ENCODE assay signal across 9 cellular contexts in the genomic region with DNA sequence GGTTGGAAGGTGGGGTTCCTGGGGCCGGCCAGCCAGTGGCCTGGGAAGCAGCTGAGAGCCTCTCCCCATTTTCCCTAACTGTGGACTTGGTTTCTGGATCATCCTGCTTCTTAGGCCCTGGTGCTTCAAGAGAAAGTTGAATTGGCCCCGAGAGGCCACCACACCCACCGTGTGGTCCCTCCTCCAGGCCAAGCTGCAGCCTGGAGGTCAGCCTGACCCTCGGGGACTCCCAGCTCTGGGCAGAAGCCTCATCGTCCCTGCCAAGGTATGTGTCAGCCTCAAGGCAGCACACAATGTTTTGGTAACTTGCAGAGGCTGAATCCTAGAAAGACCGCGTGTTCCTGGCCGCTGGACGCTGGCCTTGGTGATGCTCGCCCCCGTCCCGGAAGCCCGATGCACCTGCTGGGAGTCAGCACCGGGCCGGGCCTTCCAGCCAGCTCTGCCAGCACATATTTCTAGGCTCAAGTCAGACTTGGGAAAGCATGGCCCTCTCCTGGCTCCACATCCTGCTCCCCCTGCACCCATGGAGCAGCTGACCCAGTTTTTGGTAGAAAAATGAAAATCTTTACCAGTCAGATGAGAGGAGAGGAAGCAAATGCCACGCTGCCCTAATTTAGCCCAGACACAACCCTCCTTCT.
DNase-seq lines count a peak whose midpoint lies in the region; ATAC-seq, FAIRE-seq and TF ChIP-seq lines count a peak whose summit lies in the region.
"Had no signal": no experiment of that assay in that cellular context is flagged by ENCODE, and none has a peak within 500 bp of the region (broad histone marks: within the 10 kb centered on the region; RNA-seq: fewer than 3 reads in every experiment).

No MANE protein-coding gene starts in this region.

- no peaks in the 10 kb centered on the region for H3K9me3 Mint-ChIP-seq in naive B cell

- H3K4me1 ChIP-seq in A549 (peaks cover 38% of the 10 kb centered on the region), duodenal mucosa (ENCODE audit: control insufficient read depth in 1 of 2, insufficient read depth in 2 of 2, low read length in 2 of 2) (peaks cover 18 to 19% of the 10 kb centered on the region in 2 donors)

- POLR2A ChIA-PET in A549 (lab: Yijun Ruan, JAX), result interaction anchor here (2.0 kb wide), 1 partner anchor 20 kb away, joined by 13 read pairs; no protein-coding TSS in a partner anchor

- no peaks in the 10 kb centered on the region for H3K9me3 ChIP-seq in A549
- H3K9me3 ChIP-seq in duodenal mucosa (ENCODE audit: control insufficient read depth in 1 of 2, low read length in 2 of 2), result no peaks in the 10 kb centered on the region

- no peaks in the 10 kb centered on the region for H3K27me3 ChIP-seq in duodenal mucosa (ENCODE audit: control insufficient read depth in 1 of 2, insufficient read depth in 2 of 2, low read length in 2 of 2)

- no peak for TF ChIP-seq CTCF in A549 (IDR thresholded peaks at IDR 0.05)

- peak overlapping the region; percentile 71 to 82 for H3K27ac ChIP-seq in A549
- H3K27ac ChIP-seq in duodenal mucosa (ENCODE audit: low read depth, low read length), result peak overlapping the region; percentile 44

- H3K36me3 ChIP-seq in duodenal mucosa (ENCODE audit: control insufficient read depth in 1 of 2, insufficient read depth in 2 of 2, low read length in 2 of 2), result no peaks in the 10 kb centered on the region

- peak overlapping the region in 1 of 6 donors; percentile 24 for H3K27ac Mint-ChIP-seq in naive B cell

- FAIRE-seq in A549 (lab: Jason Lieb, UNC), result no peak
- FAIRE-seq: islet of Langerhans had no signal

- peaks cover 24 to 30% (median 27%) of the 10 kb centered on the region in 3 donors for H3K4me1 Mint-ChIP-seq in naive B cell

- H3K9ac ChIP-seq in duodenal mucosa (ENCODE audit: low read depth in 1 of 2, low read length in 2 of 2), result no peak overlapping the region

- TF ChIP-seq EP300 in A549 (IDR thresholded peaks at IDR 0.05), result no peak

- H3K4me3 Mint-ChIP-seq in naive B cell, result peak overlapping the region in 5 of 8 donors; percentile 15 to 90 (median 82)

- H3K36me3 Mint-ChIP-seq in naive B cell, result no peaks in the 10 kb centered on the region

- H3K27me3 Mint-ChIP-seq in naive B cell, result peaks cover 0 to 11% (median 4%) of the 10 kb centered on the region in 3 donors

- TF ChIP-seq RAD21 in A549 (conservative IDR thresholded peaks at IDR 0.05 in 1 of 2, IDR thresholded peaks at IDR 0.05 in 1 of 2), result no peak

- no peak for DNase-seq in A549 (ENCODE audit: low read depth in 1 of 2, low spot score in 1 of 2)
- peak; percentile 66 for DNase-seq in M059J (ENCODE audit: low read depth)
- no peak for DNase-seq in naive B cell
- DNase-seq in activated CD4-positive, CD25-positive, alpha-beta regulatory T cell (lab: John Stamatoyannopoulos, UW), result no peak
- DNase-seq in DMS53 treated with DMSO at 0.1 percent for 48 hours (lab: John Stamatoyannopoulos, UW; ENCODE audit: unreplicated experiment), result no peak

- ATAC-seq in A549, result peak; percentile 35 to 57; a peak in 5 of 6 replicates
- ATAC-seq in naive B cell (ENCODE audit: low read depth in 2 of 2), result no peak
- no peak for ATAC-seq in HG03432 (IDR thresholded peaks at IDR 0.05; ENCODE audit: unreplicated experiment)
- no peak for ATAC-seq in GM18867 (IDR thresholded peaks at IDR 0.05; ENCODE audit: unreplicated experiment)

- CTCF ChIA-PET in A549 (lab: Yijun Ruan, JAX), result interaction anchor here (0.5 to 4.4 kb wide), 12 partner anchors 9 to 254 kb away, joined by 3 to 34 read pairs (median 3); partner anchors contain the start of gene SPRED2

- H3K4me2 ChIP-seq in A549, result peak overlapping the region; percentile 70

- no peak for TF ChIP-seq POLR2A in A549 (IDR thresholded peaks at IDR 0.05; ENCODE audit: low read length)

- 56% methylated on average over 16 of the region's 16 CpGs for WGBS in A549 (ENCODE audit: missing lambda C conversion rate)

- H3K4me3 ChIP-seq in A549, result no peak overlapping the region
- H3K4me3 ChIP-seq in duodenal mucosa (ENCODE audit: low read depth in 1 of 2, low read length in 2 of 2), result no peak overlapping the region

TF ChIP-seq in A549, 52 proteins besides CTCF, POLR2A, EP300 and RAD21:
- TF ChIP-seq CHD4 (IDR thresholded peaks at IDR 0.05; ENCODE audit: borderline replicate concordance) (no peak), PHF8 (IDR thresholded peaks at IDR 0.05; ENCODE audit: borderline replicate concordance, low read depth) (no peak), RCOR1 (IDR thresholded peaks at IDR 0.05; ENCODE audit: low read depth, low read length) (no peak), GATA3 (IDR thresholded peaks at IDR 0.05; ENCODE audit: borderline replicate concordance) (no peak), HDAC2 (IDR thresholded peaks at IDR 0.05) (no peak), FOSB (CRISPR knock-in tag; IDR thresholded peaks at IDR 0.05) (no peak), HEYL (CRISPR knock-in tag; IDR thresholded peaks at IDR 0.05) (no peak), ZC3H11A (IDR thresholded peaks at IDR 0.05) (no peak), ZSCAN20 (CRISPR knock-in tag; IDR thresholded peaks at IDR 0.05) (no peak), NFE2L2 (conservative IDR thresholded peaks at IDR 0.05; ENCODE audit: low read length) (no peak), SREBF2 (IDR thresholded peaks at IDR 0.05) (no peak), FOSL2 (IDR thresholded peaks at IDR 0.05) (no peak), FOSL2 (CRISPR knock-in tag; IDR thresholded peaks at IDR 0.05) (no peak), POLR2AphosphoS2 (conservative IDR thresholded peaks at IDR 0.05; ENCODE audit: low read length) (no peak), BHLHE40 (IDR thresholded peaks at IDR 0.05; ENCODE audit: low read depth, low read length) (no peak), CEBPB (IDR thresholded peaks at IDR 0.05) (no peak), HOXA7 (CRISPR knock-in tag; IDR thresholded peaks at IDR 0.05) (no peak), ZFP36 (IDR thresholded peaks at IDR 0.05; ENCODE audit: borderline replicate concordance, partially characterized antibody) (no peak), HOXB13 (CRISPR knock-in tag; IDR thresholded peaks at IDR 0.05; ENCODE audit: low read depth) (no peak)
- TF ChIP-seq, protein P1, sequence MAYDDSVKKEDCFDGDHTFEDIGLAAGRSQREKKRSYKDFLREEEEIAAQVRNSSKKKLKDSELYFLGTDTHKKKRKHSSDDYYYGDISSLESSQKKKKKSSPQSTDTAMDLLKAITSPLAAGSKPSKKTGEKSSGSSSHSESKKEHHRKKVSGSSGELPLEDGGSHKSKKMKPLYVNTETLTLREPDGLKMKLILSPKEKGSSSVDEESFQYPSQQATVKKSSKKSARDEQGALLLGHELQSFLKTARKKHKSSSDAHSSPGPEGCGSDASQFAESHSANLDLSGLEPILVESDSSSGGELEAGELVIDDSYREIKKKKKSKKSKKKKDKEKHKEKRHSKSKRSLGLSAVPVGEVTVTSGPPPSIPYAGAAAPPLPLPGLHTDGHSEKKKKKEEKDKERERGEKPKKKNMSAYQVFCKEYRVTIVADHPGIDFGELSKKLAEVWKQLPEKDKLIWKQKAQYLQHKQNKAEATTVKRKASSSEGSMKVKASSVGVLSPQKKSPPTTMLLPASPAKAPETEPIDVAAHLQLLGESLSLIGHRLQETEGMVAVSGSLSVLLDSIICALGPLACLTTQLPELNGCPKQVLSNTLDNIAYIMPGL (CRISPR knock-in tag; IDR thresholded peaks at IDR 0.05; ENCODE audit: borderline replicate concordance), result no peak
- TF ChIP-seq, protein P2, sequence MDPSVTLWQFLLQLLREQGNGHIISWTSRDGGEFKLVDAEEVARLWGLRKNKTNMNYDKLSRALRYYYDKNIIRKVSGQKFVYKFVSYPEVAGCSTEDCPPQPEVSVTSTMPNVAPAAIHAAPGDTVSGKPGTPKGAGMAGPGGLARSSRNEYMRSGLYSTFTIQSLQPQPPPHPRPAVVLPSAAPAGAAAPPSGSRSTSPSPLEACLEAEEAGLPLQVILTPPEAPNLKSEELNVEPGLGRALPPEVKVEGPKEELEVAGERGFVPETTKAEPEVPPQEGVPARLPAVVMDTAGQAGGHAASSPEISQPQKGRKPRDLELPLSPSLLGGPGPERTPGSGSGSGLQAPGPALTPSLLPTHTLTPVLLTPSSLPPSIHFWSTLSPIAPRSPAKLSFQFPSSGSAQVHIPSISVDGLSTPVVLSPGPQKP (IDR thresholded peaks at IDR 0.05; ENCODE audit: low read depth, low read length), result no peak
TF ChIP-seq in A549: peak in this region for 0.

Comparison
In these comparisons a context has a peak if more than half of its experiments do, and no peak if none do; other contexts are left out.
1. ATAC-seq: peak in A549 (2 of 2); none in naive B cell (0 of 2), HG03432 (single experiment) and GM18867 (single experiment).